Comparison of ENCODE assay signal across 30 cellular contexts in genomic region chr5:3660630-3661029, GRCh38.
"Had no signal": no experiment of that assay in that cellular context is flagged by ENCODE, and none has a peak within 500 bp of the region (broad histone marks: within the 10 kb centered on the region; RNA-seq: fewer than 3 reads in every experiment).

No MANE protein-coding gene starts in this region.

- ATAC-seq: K562, Panc1, SK-N-SH treated with all-trans-retinoic acid at 6 μM for 48 hours had no signal

- H3K27me3 ChIP-seq: MG63, SJSA1 had no signal

- H3K9me3 ChIP-seq: MG63 had no signal

- H3K4me3 ChIP-seq: K562, MG63, PC-9, SJSA1, SK-N-MC had no signal

- H3K36me3 ChIP-seq: MG63, SJSA1 had no signal

- H3K4me1 ChIP-seq: SJSA1 had no signal

- DNase-seq: Kasumi-1, KG1, MV-4-11, NCI-H1092, NCI-H1105, NCI-H1417 treated with DMSO at 0.1 percent for 48 hours, NCI-H1436 treated with DMSO at 0.1 percent for 48 hours, NCI-H1694 treated with DMSO at 0.1 percent for 48 hours, NCI-H187 treated with DMSO at 0.1 percent for 48 hours, NCI-H2029, NCI-H2081, NCI-H2171 treated with DMSO at 0.1 percent for 48 hours, NCI-H226, NCI-H446 treated with DMSO at 0.1 percent for 48 hours, NCI-H510A, NCI-H524, NCI-H526, NCI-H69, NCI-H748 treated with DMSO at 0.1 percent for 48 hours, NCI-H82, Right ventricle myocardium superior, SHP77 treated with DMSO at 0.1 percent for 48 hours had no signal

- H3K27ac ChIP-seq: PC-9, RWPE1, SJSA1, SK-N-MC had no signal
